Comparison of ENCODE assay signal across 1 cellular context in the genomic region with DNA sequence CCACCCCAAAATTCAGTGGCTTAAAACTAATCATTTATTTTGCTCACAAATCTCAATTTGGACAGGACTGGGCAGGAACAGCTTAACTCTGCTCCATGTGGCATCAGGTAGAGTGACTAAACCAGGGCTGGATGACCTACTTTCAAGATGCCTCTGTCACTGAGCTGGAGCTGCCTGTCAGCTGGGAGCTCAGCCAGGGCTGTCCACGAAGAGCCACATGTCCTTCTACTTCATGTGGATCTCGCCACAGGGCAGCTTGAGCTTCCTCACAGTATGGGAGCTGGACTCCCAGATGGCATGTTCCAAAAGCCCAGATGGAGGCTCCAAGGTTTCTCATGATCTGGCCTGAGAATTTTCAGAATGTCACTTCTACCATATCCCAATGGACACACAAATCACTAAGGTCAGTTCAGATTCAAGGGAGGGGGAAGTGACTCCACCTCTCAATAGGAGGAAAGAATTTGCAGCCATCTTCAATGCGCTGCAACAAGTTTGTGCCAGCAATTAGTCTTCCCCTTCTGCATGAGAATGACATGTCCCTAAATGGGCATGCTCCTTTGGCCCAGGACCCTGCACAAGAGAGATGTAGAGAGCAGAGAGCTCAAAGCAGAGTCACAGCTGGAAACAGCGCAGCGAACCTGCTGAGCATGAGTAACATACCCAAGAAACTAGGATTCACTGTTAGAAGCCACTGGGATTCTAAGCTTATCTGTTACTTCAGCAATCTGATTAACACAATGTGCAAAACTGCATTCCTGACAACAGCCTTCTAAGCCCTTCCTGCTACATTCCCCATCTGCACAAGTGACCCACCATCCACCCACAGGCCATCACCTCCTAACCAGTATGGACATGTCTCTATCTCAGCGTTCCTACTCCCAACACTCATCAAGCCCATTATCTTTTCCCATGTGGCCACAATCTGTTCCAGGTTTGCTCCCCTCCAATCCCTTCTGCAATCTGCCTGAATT.
TF ChIP-seq lines count a peak whose summit lies in the region.

No MANE protein-coding gene starts in this region.

TF ChIP-seq in HEK293, 187 proteins besides CTCF, POLR2A, EP300 and RAD21:
- TF ChIP-seq RBAK (tag by site-specific recombination; IDR thresholded peaks at IDR 0.05) (no peak), SCRT2 (tag by site-specific recombination; IDR thresholded peaks at IDR 0.05) (peak; percentile 52; the same call in 1 of the 2 replicates)
- TF ChIP-seq, protein P1, sequence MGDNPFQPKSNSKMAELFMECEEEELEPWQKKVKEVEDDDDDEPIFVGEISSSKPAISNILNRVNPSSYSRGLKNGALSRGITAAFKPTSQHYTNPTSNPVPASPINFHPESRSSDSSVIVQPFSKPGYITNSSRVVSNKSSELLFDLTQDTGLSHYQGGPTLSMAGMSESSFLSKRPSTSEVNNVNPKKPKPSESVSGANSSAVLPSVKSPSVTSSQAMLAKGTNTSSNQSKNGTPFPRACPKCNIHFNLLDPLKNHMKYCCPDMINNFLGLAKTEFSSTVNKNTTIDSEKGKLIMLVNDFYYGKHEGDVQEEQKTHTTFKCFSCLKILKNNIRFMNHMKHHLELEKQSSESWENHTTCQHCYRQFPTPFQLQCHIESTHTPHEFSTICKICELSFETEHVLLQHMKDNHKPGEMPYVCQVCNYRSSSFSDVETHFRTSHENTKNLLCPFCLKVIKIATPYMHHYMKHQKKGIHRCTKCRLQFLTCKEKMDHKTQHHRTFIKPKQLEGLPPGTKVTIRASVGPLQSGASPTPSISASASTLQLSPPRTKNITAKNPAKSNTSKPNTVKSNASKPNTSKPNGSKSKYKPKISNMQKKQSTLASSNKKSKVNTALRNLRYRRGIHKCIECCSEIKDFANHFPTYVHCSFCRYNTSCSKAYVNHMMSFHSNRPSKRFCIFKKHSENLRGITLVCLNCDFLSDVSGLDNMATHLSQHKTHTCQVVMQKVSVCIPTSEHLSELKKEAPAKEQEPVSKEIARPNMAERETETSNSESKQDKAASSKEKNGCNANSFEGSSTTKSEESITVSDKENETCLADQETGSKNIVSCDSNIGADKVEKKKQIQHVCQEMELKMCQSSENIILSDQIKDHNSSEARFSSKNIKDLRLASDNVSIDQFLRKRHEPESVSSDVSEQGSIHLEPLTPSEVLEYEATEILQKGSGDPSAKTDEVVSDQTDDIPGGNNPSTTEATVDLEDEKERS (tag by site-specific recombination; IDR thresholded peaks at IDR 0.05), result 0 out of 2 replicates have a peak, but pooled peaks have one; percentile 26
